16 cellular contexts compared by ENCODE assay signal in genomic region chr12:120061815-120062214, GRCh38.
"Had no signal": no experiment of that assay in that cellular context is flagged by ENCODE, and none has a peak within 500 bp of the region (broad histone marks: within the 10 kb centered on the region; RNA-seq: fewer than 3 reads in every experiment).

No MANE protein-coding gene starts in this region.

- H3K27ac ChIP-seq: adrenal gland, colonic mucosa, gastrocnemius medialis, neutrophil, parathyroid adenoma, sigmoid colon, SJCRH30 had no signal

- DNase-seq: activated CD4-positive, alpha-beta T cell treated with anti-CD3 and anti-CD28 coated beads, Interleukin-2, amount 50 U/mL, for 48 hours; activated naive CD4-positive, alpha-beta T cell treated with Interleukin-2 at 50 U/mL for 16 hours; adrenal gland; colonic mucosa; gastrocnemius medialis; head of caudate nucleus; immature natural killer cell; natural killer cell; sigmoid colon; SJCRH30; stimulated activated CD4-positive, alpha-beta T cell treated with anti-CD3 and anti-CD28 coated beads, Interleukin-4, amount 100 ng/mL, for 24 hours; stimulated activated naive B cell treated with anti-CD40 and anti-IgM and Interleukin-4, amounts not matched to agents 10 μg/mL and 1 μg/mL and 100 μg/mL, for 72 hours; T1000 had no signal

- H3K9me3 Mint-ChIP-seq: immature natural killer cell; natural killer cell; stimulated activated naive B cell treated with anti-CD40 and anti-IgM and Interleukin-4, amounts not matched to agents 10 μg/mL and 1 μg/mL and 100 μg/mL, for 72 hours had no signal

- H3K27ac Mint-ChIP-seq: immature natural killer cell; natural killer cell; stimulated activated naive B cell treated with anti-CD40 and anti-IgM and Interleukin-4, amounts not matched to agents 10 μg/mL and 1 μg/mL and 100 μg/mL, for 72 hours had no signal

- H3K4me1 Mint-ChIP-seq: immature natural killer cell; natural killer cell; stimulated activated naive B cell treated with anti-CD40 and anti-IgM and Interleukin-4, amounts not matched to agents 10 μg/mL and 1 μg/mL and 100 μg/mL, for 72 hours had no signal

- ATAC-seq: activated CD4-positive, CD25-positive, alpha-beta regulatory T cell treated with anti-CD3 and anti-CD28 coated beads, Interleukin-2, amount 50 U/mL, for 24 hours; gastrocnemius medialis; natural killer cell; stimulated activated naive B cell treated with anti-CD40 and anti-IgM and Interleukin-4, amounts not matched to agents 10 μg/mL and 1 μg/mL and 100 μg/mL, for 72 hours had no signal

- H3K4me3 Mint-ChIP-seq: immature natural killer cell; natural killer cell; stimulated activated naive B cell treated with anti-CD40 and anti-IgM and Interleukin-4, amounts not matched to agents 10 μg/mL and 1 μg/mL and 100 μg/mL, for 72 hours had no signal

- H3K27me3 Mint-ChIP-seq: stimulated activated naive B cell treated with anti-CD40 and anti-IgM and Interleukin-4, amounts not matched to agents 10 μg/mL and 1 μg/mL and 100 μg/mL, for 72 hours had no signal

- H3K36me3 Mint-ChIP-seq: natural killer cell had no signal
